ENCODE assay signal across 8 cellular contexts in genomic region chr6:144581807-144582537, GRCh38.
DNase-seq lines count a peak whose midpoint lies in the region; ATAC-seq and TF ChIP-seq lines count a peak whose summit lies in the region.

No MANE protein-coding gene starts in this region.

- peaks cover 7% of the 10 kb centered on the region for H3K79me1 ChIP-seq in mesenchymal stem cell (replicated peaks; ENCODE audit: low read length, poor library complexity, severe bottlenecking)

- H3K4me1 Mint-ChIP-seq in CD4-positive, CD25-positive, alpha-beta regulatory T cell, result peaks cover 24 to 35% (median 31%) of the 10 kb centered on the region in 4 donors

- peaks cover 21% of the 10 kb centered on the region for H3K4me1 ChIP-seq in CD4-positive, CD25-positive, alpha-beta regulatory T cell (ENCODE audit: control insufficient read depth, insufficient read depth, low read length, poor library complexity, severe bottlenecking)
- H3K4me1 ChIP-seq in Panc1 (ENCODE audit: control insufficient read depth, insufficient read depth, low read length) (no peaks in the 10 kb centered on the region), mesenchymal stem cell (ENCODE audit: control insufficient read depth, insufficient read depth, low read depth, low read length) (peaks cover 2% of the 10 kb centered on the region)

- peak in 1 of 2 donors; percentile 30 for ATAC-seq in CD4-positive, CD25-positive, alpha-beta regulatory T cell (ENCODE audit: low read depth in 2 of 2)
- ATAC-seq in Panc1 (peak; percentile 60; the same call in 1 of the 2 replicates), HG02938 (IDR thresholded peaks at IDR 0.05; ENCODE audit: unreplicated experiment) (no peak), GM21529 (IDR thresholded peaks at IDR 0.05; ENCODE audit: unreplicated experiment) (no peak)

- intact Hi-C loops in Panc1 (cut with micrococcal nuclease; ENCODE audit: unreplicated experiment), result loop anchor here (5.0 to 10.0 kb wide), 3 partner anchors 630 to 1123 kb away; no protein-coding TSS in a partner anchor

- H2BK5ac ChIP-seq in mesenchymal stem cell (ENCODE audit: low read depth, low read length, poor library complexity, severe bottlenecking), result no peak overlapping the region

- POLR2A ChIA-PET in Panc1 (lab: Charles Lee), result no interaction called here

- TF ChIP-seq CTCF in Panc1 (IDR thresholded peaks at IDR 0.05) (peak; percentile 67), choroid plexus epithelial cell (conservative IDR thresholded peaks at IDR 0.05; ENCODE audit: low read depth, low read length) (peak; percentile 75)

- H3K9ac ChIP-seq in mesenchymal stem cell (ENCODE audit: low read length), result peak overlapping the region; percentile 72

- H3K27me3 Mint-ChIP-seq in CD4-positive, CD25-positive, alpha-beta regulatory T cell, result no peaks in the 10 kb centered on the region

- no peaks in the 10 kb centered on the region for H3K27me3 ChIP-seq in CD4-positive, CD25-positive, alpha-beta regulatory T cell (ENCODE audit: control insufficient read depth, insufficient read depth, low read length)
- no peaks in the 10 kb centered on the region for H3K27me3 ChIP-seq in Panc1 (ENCODE audit: control insufficient read depth, insufficient read depth, low read length)
- H3K27me3 ChIP-seq in mesenchymal stem cell (ENCODE audit: control insufficient read depth in 1 of 2, insufficient read depth in 1 of 2, low read length in 2 of 2), result no peaks in the 10 kb centered on the region

- no peaks in the 10 kb centered on the region for H3K9me3 ChIP-seq in CD4-positive, CD25-positive, alpha-beta regulatory T cell (ENCODE audit: control insufficient read depth in 2 of 2, low read length in 2 of 2)
- no peaks in the 10 kb centered on the region for H3K9me3 ChIP-seq in Panc1 (ENCODE audit: control insufficient read depth, insufficient read depth, low read depth, low read length)
- H3K9me3 ChIP-seq in mesenchymal stem cell (ENCODE audit: control insufficient read depth, low read length), result no peaks in the 10 kb centered on the region

- in situ Hi-C loops in Panc1 (cut with HindIII; ENCODE audit: low pct_unique_long_range_greater_than_20kb, low sequenced_read_pairs), result no loop called here

- H3K27ac ChIP-seq in CD4-positive, CD25-positive, alpha-beta regulatory T cell (ENCODE audit: insufficient read depth, low read length, poor library complexity, severe bottlenecking), result peak overlapping the region; percentile 52
- H3K27ac ChIP-seq in Panc1 (ENCODE audit: low read length) (no peak overlapping the region), mesenchymal stem cell (ENCODE audit: low read length, poor library complexity, severe bottlenecking) (no peak overlapping the region)

- 75% methylated on average over 3 of the region's 5 CpGs for WGBS in mesenchymal stem cell

- H2AK5ac ChIP-seq in mesenchymal stem cell (ENCODE audit: low read length, severe bottlenecking), result no peak overlapping the region

- H3K27ac Mint-ChIP-seq in CD4-positive, CD25-positive, alpha-beta regulatory T cell, result peak overlapping the region; percentile 19 to 76 (median 39)

- peak overlapping the region in 1 of 2 experiments; percentile 33 for H3K18ac ChIP-seq in mesenchymal stem cell (ENCODE audit: low read depth in 1 of 2, low read length in 2 of 2)

- peaks cover 12% of the 10 kb centered on the region for H3K36me3 Mint-ChIP-seq in CD4-positive, CD25-positive, alpha-beta regulatory T cell

- H3K4me2 ChIP-seq in mesenchymal stem cell (ENCODE audit: low read length, poor library complexity, severe bottlenecking), result no peak overlapping the region

- H3K36me3 ChIP-seq in CD4-positive, CD25-positive, alpha-beta regulatory T cell (ENCODE audit: control insufficient read depth, insufficient read depth, low read length), result peaks cover 29% of the 10 kb centered on the region
- H3K36me3 ChIP-seq in Panc1 (ENCODE audit: control insufficient read depth, insufficient read depth, low read length) (peaks cover 2% of the 10 kb centered on the region; the same call in 1 of the 2 replicates), mesenchymal stem cell (ENCODE audit: control insufficient read depth in 1 of 2, insufficient read depth in 2 of 2, low read depth in 1 of 2, low read length in 2 of 2) (peaks cover 10 to 13% of the 10 kb centered on the region in 2 experiments)

- H3K14ac ChIP-seq in mesenchymal stem cell (ENCODE audit: low read length in 2 of 2), result no peak overlapping the region

- CTCF ChIA-PET in Panc1 (lab: Charles Lee), result no interaction called here

- no peak overlapping the region for H3K4ac ChIP-seq in mesenchymal stem cell (ENCODE audit: low read depth in 1 of 2, low read length in 2 of 2)

- peak overlapping the region; percentile 85 for H3K4me3 ChIP-seq in CD4-positive, CD25-positive, alpha-beta regulatory T cell (ENCODE audit: low read depth, low read length)
- H3K4me3 ChIP-seq in Panc1 (ENCODE audit: low read depth in 2 of 2, low read length in 2 of 2) (no peak overlapping the region), choroid plexus epithelial cell (ENCODE audit: low read depth, low read length) (no peak overlapping the region), mesenchymal stem cell (ENCODE audit: insufficient read depth in 1 of 2, low read depth in 1 of 2, low read length in 2 of 2) (peak overlapping the region in 1 of 2 experiments; percentile 66)

- H4K8ac ChIP-seq in mesenchymal stem cell (ENCODE audit: low read length), result no peak overlapping the region

- no peak overlapping the region for H2BK120ac ChIP-seq in mesenchymal stem cell (ENCODE audit: low read depth, low read length)

- no TSS peak for BruUV-seq in Panc1 (replicated peaks; lab: Mats Ljungman, UMichigan)

- no peak overlapping the region for H2BK12ac ChIP-seq in mesenchymal stem cell (ENCODE audit: low read length in 2 of 2)

- H3K4me3 Mint-ChIP-seq in CD4-positive, CD25-positive, alpha-beta regulatory T cell, result peak overlapping the region; percentile 10 to 92 (median 26)

- no peak overlapping the region for H3K23ac ChIP-seq in mesenchymal stem cell (ENCODE audit: low read length in 2 of 2)

- DNase-seq in CD4-positive, CD25-positive, alpha-beta regulatory T cell, result peak in 2 of 3 donors; percentile 24 to 61
- peak; percentile 59 for DNase-seq in HCEC 1CT
- DNase-seq in Panc1 (ENCODE audit: low read depth, low spot score), result no peak
- peak; percentile 69 for DNase-seq in choroid plexus epithelial cell (ENCODE audit: low read depth)
- DNase-seq in mesenchymal stem cell, result peak; percentile 27
- DNase-seq in activated T-cell treated with anti-CD3 and anti-CD28 coated beads, Interleukin-2, amount 50 U/mL, for 1 hour, result no peak

- no peak overlapping the region for H2BK15ac ChIP-seq in mesenchymal stem cell (ENCODE audit: low read depth, poor library complexity, severe bottlenecking)

- H2AFZ ChIP-seq in mesenchymal stem cell (ENCODE audit: low read depth, low read length), result no peak overlapping the region

- H3K9me3 Mint-ChIP-seq in CD4-positive, CD25-positive, alpha-beta regulatory T cell, result no peaks in the 10 kb centered on the region

- no peak overlapping the region for H4K91ac ChIP-seq in mesenchymal stem cell (ENCODE audit: low read length)

Comparison
In these comparisons a context has a peak if more than half of its experiments do, and no peak if none do; other contexts are left out.
1. DNase-seq: peak in CD4-positive, CD25-positive, alpha-beta regulatory T cell (2 of 3), HCEC 1CT (single experiment), choroid plexus epithelial cell (single experiment) and mesenchymal stem cell (single experiment); none in Panc1 (single experiment) and activated T-cell treated with anti-CD3 and anti-CD28 coated beads, Interleukin-2, amount 50 U/mL, for 1 hour (single experiment).